ENCODE assay signal across 8 cellular contexts in genomic region chr16:68244903-68245853, GRCh38. TPM values are rescaled to one million over a fixed set of nuclear protein-coding genes. Genes with fewer than 3 reads are reported as not detected.
DNase-seq lines count a peak whose midpoint lies in the region; ATAC-seq lines count a peak whose summit lies in the region.

Gene PLA2G15, plus strand, starts transcription at chr16:68245373. Its CDS starts 54 bp downstream, at chr16:68245427.

- H3K4me3 Mint-ChIP-seq in activated naive CD4-positive, alpha-beta T cell treated with anti-CD3 and anti-CD28 coated beads for 36 hours = peak within 1 kb of the TSS; percentile 90

- peaks cover 2% of the 10 kb centered on the region for H3K36me3 Mint-ChIP-seq in activated naive CD4-positive, alpha-beta T cell treated with anti-CD3 and anti-CD28 coated beads for 36 hours (ENCODE audit: low read depth)

- H3K27ac ChIP-seq in KOPT-K1 (ENCODE audit: low read depth, low read length, poor library complexity, severe bottlenecking) (peak within 1 kb of the TSS; percentile 47), substantia nigra (ENCODE audit: low read depth, low read length, poor library complexity, severe bottlenecking) (peak within 1 kb of the TSS; percentile 80)

- CTCF ChIA-PET in activated naive CD4-positive, alpha-beta T cell treated with anti-CD3 and anti-CD28 coated beads for 36 hours (lab: Charles Lee) = interaction anchor here (0.6 to 4.4 kb wide), 6 partner anchors 17 to 282 kb away, joined by 3 to 24 read pairs (median 4); partner anchors contain the start of gene SLC7A6

- DNase-seq in SK-MEL-5 (ENCODE audit: low read depth, low spot score) = peak; percentile 85
- peak; percentile 97 for DNase-seq in activated naive CD4-positive, alpha-beta T cell treated with anti-CD3 and anti-CD28 coated beads for 36 hours
- peak; percentile 98 for DNase-seq in germinal center (ENCODE audit: low spot score)
- DNase-seq in nucleus accumbens (lab: John Stamatoyannopoulos, UW) = peak; percentile 63 to 97 (median 92)
- DNase-seq in substantia nigra (lab: John Stamatoyannopoulos, UW) = peak; percentile 69 to 98 (median 92)

- in situ Hi-C loops in SK-MEL-5 (cut with HindIII; ENCODE audit: low pct_unique_long_range_greater_than_20kb, low sequenced_read_pairs) = no loop called here

- H3K36me3 ChIP-seq in ES-I3 (ENCODE audit: insufficient read depth, low read length) (no peaks in the 10 kb centered on the region), KOPT-K1 (ENCODE audit: insufficient read depth, low read length) (no peaks in the 10 kb centered on the region)

- intact Hi-C loops in activated naive CD4-positive, alpha-beta T cell treated with anti-CD3 and anti-CD28 coated beads for 36 hours (cut with micrococcal nuclease) = loop anchor here (1.0 to 2.0 kb wide), 3 partner anchors 8 to 65 kb away; partner anchors contain the start of genes SLC7A6 and SLC7A6OS

- 0 out of 2 replicates have a peak, but pooled peaks cover 3% of the 10 kb centered on the region for H3K4me1 ChIP-seq in ES-I3 (ENCODE audit: insufficient read depth, low read length)

- peak within 1 kb of the TSS; percentile 93 for H3K9ac ChIP-seq in ES-I3 (ENCODE audit: low read depth, low read length)

- no peaks in the 10 kb centered on the region for H3K27me3 Mint-ChIP-seq in activated naive CD4-positive, alpha-beta T cell treated with anti-CD3 and anti-CD28 coated beads for 36 hours (ENCODE audit: low read depth)

- no peak within 1 kb of the TSS for H3K27ac Mint-ChIP-seq in activated naive CD4-positive, alpha-beta T cell treated with anti-CD3 and anti-CD28 coated beads for 36 hours

- H3K9me3 Mint-ChIP-seq in activated naive CD4-positive, alpha-beta T cell treated with anti-CD3 and anti-CD28 coated beads for 36 hours = no peaks in the 10 kb centered on the region

- peaks cover 20% of the 10 kb centered on the region for H3K4me1 Mint-ChIP-seq in activated naive CD4-positive, alpha-beta T cell treated with anti-CD3 and anti-CD28 coated beads for 36 hours (ENCODE audit: low read depth)

- no peaks in the 10 kb centered on the region for H3K9me3 ChIP-seq in ES-I3 (ENCODE audit: control insufficient read depth, insufficient read depth, low read length)
- H3K9me3 ChIP-seq in KOPT-K1 (ENCODE audit: insufficient read depth, low read length, poor library complexity, severe bottlenecking) = no peaks in the 10 kb centered on the region

- ATAC-seq in GM21825 (IDR thresholded peaks at IDR 0.05; ENCODE audit: unreplicated experiment) = peak; percentile 79

RNA-seq across cellular contexts. Expression of gene PLA2G15, which starts in this region (rescaled TPM):
- 13.5 and 15.0 TPM in 2 replicates for total RNA-seq in SK-MEL-5 (2014; rRNA removed; shearing (Covaris generic))
- 19.2 and 20.3 TPM in 2 replicates for polyA plus RNA-seq in SK-MEL-5 (2015; cell fraction: cytosol; rRNA removed)
- 10.9 and 19.9 TPM in 2 replicates for polyA plus RNA-seq in SK-MEL-5 (2015; cell fraction: nucleus; rRNA removed)
- 1 to 10 TPM; 4.2 to 5.4 TPM for total RNA-seq in activated naive CD4-positive, alpha-beta T cell treated with anti-CD3 and anti-CD28 coated beads for 36 hours

Comparison
In these comparisons a context has a peak if more than half of its experiments do, and no peak if none do; other contexts are left out.
1. Peak in every context shown above with its lines: DNase-seq, ATAC-seq and H3K27ac ChIP-seq.